Comparison of ENCODE assay signal across 23 cellular contexts in the genomic region with DNA sequence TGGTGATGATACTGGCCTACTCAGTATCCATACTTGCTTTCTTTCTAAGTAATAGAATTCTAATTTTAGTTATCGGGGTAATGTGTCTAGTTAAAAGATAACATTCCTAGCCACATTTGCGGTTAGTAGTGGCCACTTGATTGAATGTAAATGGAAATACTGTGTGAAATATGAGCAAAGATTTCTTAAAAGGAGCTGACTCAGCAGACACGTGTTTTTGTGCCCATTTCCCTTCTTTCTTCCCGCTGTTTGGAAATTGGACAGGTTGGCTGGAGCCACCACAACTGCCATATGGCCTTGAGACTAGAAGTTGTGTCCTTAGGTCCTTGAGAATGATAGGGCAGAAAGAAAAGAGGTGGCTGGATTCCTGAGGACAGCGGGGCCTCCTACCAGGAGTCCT. TPM values are rescaled to one million over a fixed set of nuclear protein-coding genes. Genes with fewer than 3 reads are reported as not detected.
DNase-seq lines count a peak whose midpoint lies in the region; ATAC-seq, FAIRE-seq and TF ChIP-seq lines count a peak whose summit lies in the region.
"Had no signal": no experiment of that assay in that cellular context is flagged by ENCODE, and none has a peak within 500 bp of the region (broad histone marks: within the 10 kb centered on the region; RNA-seq: fewer than 3 reads in every experiment).

No MANE protein-coding gene starts in this region.

- H3K23ac ChIP-seq in IMR-90 (ENCODE audit: low read depth, low read length) (no peak overlapping the region), H1 (ENCODE audit: insufficient read length) (no peak overlapping the region)

- H3K79me1 ChIP-seq in IMR-90 (ENCODE audit: low read depth in 1 of 2, low read length in 2 of 2) (no peaks in the 10 kb centered on the region), H1 (ENCODE audit: low read depth, low read length) (no peaks in the 10 kb centered on the region)

- H2BK120ac ChIP-seq in IMR-90 (ENCODE audit: low read depth, low read length) (no peak overlapping the region), H1 (replicated peaks; ENCODE audit: low read depth, low read length) (no peak overlapping the region)

- no peaks in the 10 kb centered on the region for H3K27me3 Mint-ChIP-seq in neural progenitor cell (ENCODE audit: insufficient read depth, low read depth)

- H4K5ac ChIP-seq in IMR-90 (ENCODE audit: low read depth, low read length) (no peak overlapping the region), H1 (ENCODE audit: insufficient read length, low read depth, low read length) (no peak overlapping the region)

- H3K9ac ChIP-seq in IMR-90 (ENCODE audit: low read depth, low read length) (no peak overlapping the region), H1 (replicated peaks in 1 of 4; ENCODE audit: extremely low read depth in 1 of 4, low read depth in 3 of 4, low read length in 3 of 4) (no peak overlapping the region), neural progenitor cell (no peak overlapping the region)

- dilution Hi-C loops in IMR-90 (cut with HindIII; ENCODE audit: low sequenced_read_pairs, unreplicated experiment), result no loop called here

- no peak for TF ChIP-seq RAD21 in IMR-90 (IDR thresholded peaks at IDR 0.05; ENCODE audit: low read length)
- no peak for TF ChIP-seq RAD21 in H1 (IDR thresholded peaks at IDR 0.05 in 1 of 2, conservative IDR thresholded peaks at IDR 0.05 in 1 of 2; ENCODE audit: low read depth in 2 of 2, low read length in 2 of 2)

- H3K4ac ChIP-seq in IMR-90 (ENCODE audit: low read depth, low read length), result no peak overlapping the region
- no peak overlapping the region for H3K4ac ChIP-seq in H1 (replicated peaks; ENCODE audit: insufficient read length, low read depth, low read length)

- in situ Hi-C loops in IMR-90 (cut with MboI; ENCODE audit: low sequenced_read_pairs), result no loop called here
- in situ Hi-C loops in GM13977 (cut with MboI; ENCODE audit: low pct_unique_long_range_greater_than_20kb, low sequenced_read_pairs, unreplicated experiment), result no loop called here

- H3K18ac ChIP-seq in IMR-90 (ENCODE audit: low read depth, low read length), result no peak overlapping the region
- no peak overlapping the region for H3K18ac ChIP-seq in H1 (ENCODE audit: extremely low read depth, low read length)

- H3K14ac ChIP-seq in IMR-90 (replicated peaks; ENCODE audit: low read depth, low read length) (no peak overlapping the region), H1 (ENCODE audit: insufficient read length) (no peak overlapping the region)

- H3K79me2 ChIP-seq in H1 (ENCODE audit: control insufficient read depth in 1 of 2, insufficient read depth in 2 of 2, low read length in 2 of 2) (no peaks in the 10 kb centered on the region), neural progenitor cell (ENCODE audit: low read depth) (no peaks in the 10 kb centered on the region)

- H2AK9ac ChIP-seq in IMR-90 (replicated peaks; ENCODE audit: low read depth, low read length, poor library complexity), result no peak overlapping the region

- no peak overlapping the region for H3K27ac ChIP-seq in IMR-90 (ENCODE audit: insufficient read depth, low read length)
- no peak overlapping the region for H3K27ac ChIP-seq in H1 (ENCODE audit: low read depth, low read length)
- H3K27ac ChIP-seq in neural progenitor cell, result no peak overlapping the region
- H3K27ac ChIP-seq: HL-60 had no signal

- H3K9me3 Mint-ChIP-seq in neural progenitor cell, result no peaks in the 10 kb centered on the region
- H3K9me3 Mint-ChIP-seq: CD8-positive, alpha-beta memory T cell had no signal

- H3K9me3 ChIP-seq in IMR-90 (ENCODE audit: control insufficient read depth, insufficient read depth, low read length), result no peaks in the 10 kb centered on the region
- H3K9me3 ChIP-seq in H1 (ENCODE audit: insufficient read depth in 2 of 2, low read depth in 1 of 2, low read length in 1 of 2), result no peaks in the 10 kb centered on the region
- H3K9me3 ChIP-seq in neural progenitor cell (ENCODE audit: low read depth), result no peaks in the 10 kb centered on the region
- H3K9me3 ChIP-seq: BE2C, Caco-2 had no signal

- H3K56ac ChIP-seq in IMR-90 (ENCODE audit: extremely low read depth, insufficient read depth, low read length) (no peak overlapping the region), H1 (replicated peaks; ENCODE audit: insufficient read length, low read depth, low read length) (no peak overlapping the region)

- WGBS in IMR-90 (ENCODE audit: extremely low coverage in 2 of 2, insufficient read length in 1 of 2), 2 experiments, result 40% methylated on average over 3 of the region's 5 CpGs; no CpG with 5 or more reads in 1 of the 2 experiments
- 85% methylated on average over 5 of the region's 5 CpGs; no CpG with 5 or more reads in 1 of the 2 experiments for WGBS in H1 (ENCODE audit: extremely low coverage in 1 of 2, insufficient coverage in 1 of 2, insufficient read length in 1 of 2, insufficient replicate concordance in 2 of 2, low coverage in 1 of 2, low lambda C conversion rate in 2 of 2, missing lambda C conversion rate in 1 of 2), 2 experiments

- H2BK5ac ChIP-seq in IMR-90 (ENCODE audit: low read depth, low read length, poor library complexity, severe bottlenecking) (no peak overlapping the region), H1 (ENCODE audit: low read depth, low read length) (no peak overlapping the region)

- H4K91ac ChIP-seq in IMR-90 (ENCODE audit: insufficient read depth, low read depth, low read length) (no peak overlapping the region), H1 (replicated peaks; ENCODE audit: insufficient read length, low read length) (no peak overlapping the region)

- no TSS peak for BruUV-seq in IMR-90 (replicated peaks; lab: Mats Ljungman, UMichigan)

- no peaks in the 10 kb centered on the region for H3K4me1 Mint-ChIP-seq in neural progenitor cell
- H3K4me1 Mint-ChIP-seq: CD4-positive, CD25-positive, alpha-beta regulatory T cell; CD8-positive, alpha-beta memory T cell; IgD-negative memory B cell had no signal

- H3K36me3 Mint-ChIP-seq in neural progenitor cell, result no peaks in the 10 kb centered on the region
- H3K36me3 Mint-ChIP-seq: CD4-positive, CD25-positive, alpha-beta regulatory T cell; CD8-positive, alpha-beta memory T cell; IgD-negative memory B cell had no signal

- H3K4me3 ChIP-seq in IMR-90 (ENCODE audit: insufficient read depth, low read depth, low read length), result no peak overlapping the region
- H3K4me3 ChIP-seq in H1 (ENCODE audit: extremely low read depth in 1 of 4, insufficient read depth in 2 of 4, low read depth in 3 of 4, low read length in 4 of 4), result no peak overlapping the region
- no peak overlapping the region for H3K4me3 ChIP-seq in neural progenitor cell

- ATAC-seq in IMR-90 (ENCODE audit: low read depth) (no peak), HG03108 (IDR thresholded peaks at IDR 0.05; ENCODE audit: unreplicated experiment) (no peak)

- H3K9me1 ChIP-seq in IMR-90 (ENCODE audit: insufficient read depth, low read length), result no peaks in the 10 kb centered on the region

- H3K27me3 ChIP-seq in IMR-90 (ENCODE audit: control insufficient read depth, insufficient read depth, low read length), result no peaks in the 10 kb centered on the region
- H3K27me3 ChIP-seq in H1 (replicated peaks in 1 of 4; ENCODE audit: control insufficient read depth in 3 of 4, extremely low read depth in 1 of 4, insufficient read depth in 3 of 4, low read length in 3 of 4), result no peaks in the 10 kb centered on the region
- no peaks in the 10 kb centered on the region for H3K27me3 ChIP-seq in neural progenitor cell

- H3K4me3 Mint-ChIP-seq in neural progenitor cell, result no peak overlapping the region
- H3K4me3 Mint-ChIP-seq: CD4-positive, CD25-positive, alpha-beta regulatory T cell; CD8-positive, alpha-beta memory T cell; IgD-negative memory B cell had no signal

- H2BK20ac ChIP-seq in IMR-90 (ENCODE audit: low read depth, low read length) (no peak overlapping the region), H1 (ENCODE audit: low read length) (no peak overlapping the region)

- H3K4me2 ChIP-seq in IMR-90 (ENCODE audit: low read depth, low read length) (no peak overlapping the region), H1 (ENCODE audit: insufficient read depth in 1 of 2, low read depth in 2 of 2, low read length in 2 of 2) (no peak overlapping the region), neural progenitor cell (no peak overlapping the region)

- FAIRE-seq in H1 (lab: Jason Lieb, UNC), result no peak
- FAIRE-seq: D721Med, GM12891, GM18507 had no signal

- H3K4me1 ChIP-seq in IMR-90 (ENCODE audit: control insufficient read depth, insufficient read depth, low read length), result no peaks in the 10 kb centered on the region
- H3K4me1 ChIP-seq in H1 (replicated peaks in 1 of 4; ENCODE audit: control insufficient read depth in 3 of 4, insufficient read depth in 4 of 4, low read length in 3 of 4), result no peaks in the 10 kb centered on the region
- H3K4me1 ChIP-seq in neural progenitor cell, result no peaks in the 10 kb centered on the region
- H3K4me1 ChIP-seq: BE2C, Caco-2 had no signal

- TF ChIP-seq POLR2A in IMR-90 (IDR thresholded peaks at IDR 0.05; ENCODE audit: low read depth, low read length), result no peak
- TF ChIP-seq POLR2A in H1 (IDR thresholded peaks at IDR 0.05; ENCODE audit: control extremely low read depth in 1 of 2, low read depth in 2 of 2, low read length in 2 of 2), result no peak

- H2AK5ac ChIP-seq in IMR-90 (ENCODE audit: low read depth, low read length), result no peak overlapping the region
- no peak overlapping the region for H2AK5ac ChIP-seq in H1 (ENCODE audit: low read depth, low read length)

- no peak overlapping the region for H4K8ac ChIP-seq in IMR-90 (ENCODE audit: low read depth in 2 of 2, low read length in 2 of 2)
- no peak overlapping the region for H4K8ac ChIP-seq in H1 (ENCODE audit: extremely low read depth, insufficient read depth, low read length)

- intact Hi-C loops in IMR-90 (cut with micrococcal nuclease), result no loop called here

- CTCF ChIA-PET in IMR-90 (lab: Yijun Ruan, JAX), result no interaction called here
- CTCF ChIA-PET in H1 (lab: Charles Lee; ENCODE audit: partially characterized antibody), result interaction anchor here (0.9 kb wide), 1 partner anchor 12 kb away, joined by 4 read pairs; no protein-coding TSS in a partner anchor

- no peaks in the 10 kb centered on the region for H3F3A ChIP-seq in neural progenitor cell (ENCODE audit: low read depth)

- TF ChIP-seq EP300 in H1 (IDR thresholded peaks at IDR 0.05; ENCODE audit: borderline replicate concordance in 1 of 2, low read depth in 2 of 2, low read length in 2 of 2), result no peak

- H3K23me2 ChIP-seq in H1 (ENCODE audit: low read depth, low read length), result no peaks in the 10 kb centered on the region

- POLR2A ChIA-PET in IMR-90 (lab: Charles Lee; ENCODE audit: unreplicated experiment) (no interaction called here), H1 (lab: Charles Lee; ENCODE audit: partially characterized antibody) (no interaction called here)

- H3K27ac Mint-ChIP-seq in neural progenitor cell, result no peak overlapping the region
- H3K27ac Mint-ChIP-seq: CD4-positive, CD25-positive, alpha-beta regulatory T cell; CD8-positive, alpha-beta memory T cell; IgD-negative memory B cell had no signal

- H4K20me1 ChIP-seq in IMR-90 (ENCODE audit: insufficient read depth, low read length), result no peaks in the 10 kb centered on the region
- H4K20me1 ChIP-seq in H1 (replicated peaks in 1 of 2; ENCODE audit: control insufficient read depth in 1 of 2, insufficient read depth in 2 of 2, low read length in 2 of 2), result no peaks in the 10 kb centered on the region
- H4K20me1 ChIP-seq in neural progenitor cell (ENCODE audit: low read depth), result no peaks in the 10 kb centered on the region

- H3K36me3 ChIP-seq in IMR-90 (ENCODE audit: control insufficient read depth, insufficient read depth, low read length) (no peaks in the 10 kb centered on the region), H1 (ENCODE audit: control insufficient read depth in 2 of 4, insufficient read depth in 4 of 4, low read length in 3 of 4) (no peaks in the 10 kb centered on the region), neural progenitor cell (no peaks in the 10 kb centered on the region)
- H3K36me3 ChIP-seq: BE2C had no signal

- no peak overlapping the region for H2BK12ac ChIP-seq in H1 (ENCODE audit: low read depth, low read length)

- peak; percentile 2 for DNase-seq in CMK (ENCODE audit: low read depth)
- DNase-seq in IMR-90, result no peak
- DNase-seq in H1 (ENCODE audit: low read depth in 1 of 2, low spot score in 2 of 2), result no peak
- no peak for DNase-seq in neural progenitor cell (ENCODE audit: low spot score)
- no peak for DNase-seq in iPS-NIHi7 (ENCODE audit: extremely low spot score)
- no peak for DNase-seq in GM13977 (ENCODE audit: low spot score)
- DNase-seq: ACHN; BE2C; C1 segment of cervical spinal cord; Caco-2; CD4-positive, CD25-positive, alpha-beta regulatory T cell; CD8-positive, alpha-beta memory T cell; HCEC 1CT; KG1 had no signal

- TF ChIP-seq CTCF in IMR-90 (conservative IDR thresholded peaks at IDR 0.05; ENCODE audit: low read depth, low read length) (no peak), H1 (IDR thresholded peaks at IDR 0.05; ENCODE audit: control extremely low read depth in 1 of 3, insufficient read depth in 1 of 3, low read depth in 1 of 3, low read length in 3 of 3) (no peak), neural progenitor cell (IDR thresholded peaks at IDR 0.05) (no peak), GM13977 (IDR thresholded peaks at IDR 0.05; ENCODE audit: extremely low read depth, insufficient read depth, missing control alignments) (no peak)

- H2AFZ ChIP-seq in IMR-90 (replicated peaks; ENCODE audit: low read length, poor library complexity) (no peak overlapping the region), H1 (ENCODE audit: low read length) (peak overlapping the region; percentile 93; the same call in 1 of the 2 replicates), neural progenitor cell (replicated peaks) (peak overlapping the region; percentile 24)

- no peak overlapping the region for H2BK15ac ChIP-seq in IMR-90 (ENCODE audit: low read depth, low read length)
- no peak overlapping the region for H2BK15ac ChIP-seq in H1 (ENCODE audit: low read length)

RNA-seq across cellular contexts. Expression of a gene that starts 19.8 kb away (rescaled TPM):
- total RNA-seq in IMR-90 (2012; rRNA removed) (not detected in 2 replicates), neural progenitor cell (ENCODE audit: low replicate concordance) (not detected in 2 replicates)
- polyA plus RNA-seq in IMR-90 (2012; rRNA removed) (not detected in 2 replicates), H1 (2011; rRNA removed) (not detected in 2 replicates)
- not detected in 2 replicates for polyA plus RNA-seq in IMR-90 (2012; cell fraction: cytosol; rRNA removed)
- not detected in 2 replicates for polyA plus RNA-seq in IMR-90 (2012; cell fraction: nucleus; rRNA removed; ENCODE audit: low replicate concordance)
- not detected in 2 replicates for total RNA-seq in H1 (2021; fragmentation: NEBNext Ultra II Directional; extraction: Animal tissue kit (Norgen Biotek cat#: 25700))
- not detected for polyA plus RNA-seq in H1 (2011; cell fraction: cytosol; rRNA removed)
- not detected for polyA plus RNA-seq in H1 (2011; cell fraction: nucleus; rRNA removed)
- polyA plus RNA-seq in H1 (2012, experiment 1 of 2), result not detected in 4 replicates
- polyA plus RNA-seq in H1 (2012, experiment 2 of 2), result not detected
- polyA plus RNA-seq in H1 (2013, experiment 1 of 2), result not detected
- polyA plus RNA-seq in H1 (2013, experiment 2 of 2), result not detected
- not detected in 2 replicates for polyA minus RNA-seq in H1 (2011; rRNA and poly(A)+ RNA removed)
- polyA minus RNA-seq in H1 (2011; cell fraction: cytosol; rRNA and poly(A)+ RNA removed), result not detected
- polyA minus RNA-seq in H1 (2011; cell fraction: nucleus; rRNA and poly(A)+ RNA removed), result not detected
- total RNA-seq: A172; Caco-2; CD4-positive, CD25-positive, alpha-beta regulatory T cell; CD8-positive, alpha-beta memory T cell; H4; HT1080 had no signal
- polyA plus RNA-seq: CD4-positive, CD25-positive, alpha-beta regulatory T cell; CD8-positive, alpha-beta memory T cell; IgD-negative memory B cell had no signal

RNA-seq across cellular contexts. Expression of a gene that starts 33.2 kb away (rescaled TPM):
- not detected in 2 replicates for total RNA-seq in IMR-90 (2012; rRNA removed)
- polyA plus RNA-seq in IMR-90 (2012; rRNA removed), result not detected in 2 replicates
- polyA plus RNA-seq in IMR-90 (2012; cell fraction: cytosol; rRNA removed), result not detected in 2 replicates
- not detected in 2 replicates for polyA plus RNA-seq in IMR-90 (2012; cell fraction: nucleus; rRNA removed; ENCODE audit: low replicate concordance)
- total RNA-seq in H1 (2021; fragmentation: NEBNext Ultra II Directional; extraction: Animal tissue kit (Norgen Biotek cat#: 25700)), result not detected in 2 replicates
- not detected in 2 replicates for polyA plus RNA-seq in H1 (2011; rRNA removed)
- not detected for polyA plus RNA-seq in H1 (2011; cell fraction: cytosol; rRNA removed)
- not detected for polyA plus RNA-seq in H1 (2011; cell fraction: nucleus; rRNA removed)
- polyA plus RNA-seq in H1 (2012, experiment 1 of 2), result not detected in 4 replicates
- polyA plus RNA-seq in H1 (2012, experiment 2 of 2), result not detected
- not detected for polyA plus RNA-seq in H1 (2013, experiment 1 of 2)
- polyA plus RNA-seq in H1 (2013, experiment 2 of 2), result not detected
- not detected in 2 replicates for polyA minus RNA-seq in H1 (2011; rRNA and poly(A)+ RNA removed)
- polyA minus RNA-seq in H1 (2011; cell fraction: cytosol; rRNA and poly(A)+ RNA removed), result not detected
- not detected for polyA minus RNA-seq in H1 (2011; cell fraction: nucleus; rRNA and poly(A)+ RNA removed)
- not detected in 2 replicates for total RNA-seq in neural progenitor cell (ENCODE audit: low replicate concordance)
- total RNA-seq: A172; Caco-2; CD4-positive, CD25-positive, alpha-beta regulatory T cell; CD8-positive, alpha-beta memory T cell; H4; HT1080 had no signal
- polyA plus RNA-seq: CD4-positive, CD25-positive, alpha-beta regulatory T cell; CD8-positive, alpha-beta memory T cell; IgD-negative memory B cell had no signal
